In the genomic region with DNA sequence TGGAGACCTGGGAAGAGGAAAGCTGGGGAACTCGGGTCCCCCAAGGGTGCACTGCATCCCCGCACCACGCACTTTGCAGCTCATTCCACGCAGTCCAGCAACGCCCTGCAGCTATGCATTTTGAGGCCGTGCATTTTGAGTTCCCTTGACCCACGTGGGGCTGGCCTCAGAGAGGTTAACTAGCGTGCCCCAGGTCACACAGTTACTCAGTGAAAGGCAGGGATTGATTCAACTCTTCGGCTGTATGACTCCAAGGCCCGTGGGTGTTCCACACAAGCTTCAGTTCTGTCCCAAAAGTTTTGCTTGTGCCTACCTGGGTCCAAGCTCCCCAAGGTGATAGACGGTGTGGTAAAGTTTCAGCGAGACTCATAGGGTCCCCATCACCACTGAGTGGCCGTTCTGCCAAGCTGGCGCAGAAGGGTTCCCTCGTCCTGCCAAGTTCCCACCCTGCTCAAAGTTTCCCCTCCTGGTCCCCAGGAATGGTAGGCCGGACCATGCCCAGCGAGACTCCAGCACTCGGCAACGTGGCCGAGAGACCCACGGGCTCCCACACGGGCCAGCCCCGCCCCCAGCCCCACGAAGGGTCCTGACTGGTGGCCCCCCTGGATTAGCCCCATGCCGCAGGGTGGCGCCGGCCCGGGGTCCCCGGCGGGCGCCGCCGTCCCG, we compare ENCODE assay signal across 9 cellular contexts. TPM values are rescaled to one million over a fixed set of nuclear protein-coding genes. Genes with fewer than 3 reads are reported as not detected.
A peak's percentile ranks its signal among the peaks of the same experiment; 100 is the strongest.
DNase-seq lines count a peak whose midpoint lies in the region; ATAC-seq, FAIRE-seq and TF ChIP-seq lines count a peak whose summit lies in the region.
"Had no signal": no experiment of that assay in that cellular context is flagged by ENCODE, and none has a peak within 500 bp of the region (broad histone marks: within the 10 kb centered on the region; RNA-seq: fewer than 3 reads in every experiment).

No MANE protein-coding gene starts in this region.

- no peak for FAIRE-seq in HepG2 (lab: Jason Lieb, UNC)
- FAIRE-seq: GM18507 had no signal

- H4K20me1 ChIP-seq in HepG2 (ENCODE audit: insufficient read depth, low read length), result no peaks in the 10 kb centered on the region

- H3K9me3 ChIP-seq in ascending aorta (no peaks in the 10 kb centered on the region), HepG2 (ENCODE audit: low read length) (no peaks in the 10 kb centered on the region), thyroid gland (no peaks in the 10 kb centered on the region)

- H3K4me3 ChIP-seq in ascending aorta (peak overlapping the region; percentile 75 to 95), HepG2 (replicated peaks in 1 of 3; ENCODE audit: insufficient read depth in 1 of 3, low read depth in 2 of 3, low read length in 3 of 3) (peak overlapping the region; percentile 64 to 88 (median 78)), thyroid gland (replicated peaks in 1 of 3) (peak overlapping the region in 2 of 3 donors; percentile 47 to 65)

- TSS peak; percentile 57 for BruUV-seq in HepG2 (replicated peaks; lab: Mats Ljungman, UMichigan)

- H3K4me1 ChIP-seq in ascending aorta (peaks cover 26 to 65% of the 10 kb centered on the region in 2 donors), HepG2 (ENCODE audit: insufficient read depth, low read length) (peaks cover 91% of the 10 kb centered on the region), thyroid gland (peaks cover 64 to 77% of the 10 kb centered on the region in 2 donors)

- H3K79me2 ChIP-seq in HepG2 (ENCODE audit: insufficient read depth, low read length), result peaks cover 38% of the 10 kb centered on the region

- H3K9ac ChIP-seq in HepG2 (ENCODE audit: insufficient read depth, low read depth, low read length), result peak overlapping the region; percentile 76

- in situ Hi-C loops in HepG2 (cut with HindIII; ENCODE audit: extremely low pct_ligation_motif_present, low pct_unique_long_range_greater_than_20kb), result no loop called here

- intact Hi-C loops in ascending aorta (cut with DNase I) (loop anchor here (2.0 to 10.0 kb wide), 2 partner anchors 38 to 602 kb away; no protein-coding TSS in a partner anchor), HepG2 (cut with micrococcal nuclease; ENCODE audit: unreplicated experiment) (no loop called here), thyroid gland (cut with DNase I) (loop anchor here (5.0 kb wide), 1 partner anchor 34 kb away; no protein-coding TSS in a partner anchor)

- WGBS in HepG2 (ENCODE audit: low lambda C conversion rate), result 6% methylated on average over 4 of the region's 34 CpGs
- WGBS in thyroid gland, 2 donors, result 6 to 10% methylated on average over 12 of the region's 34 CpGs

- TF ChIP-seq POLR2A in HepG2 (IDR thresholded peaks at IDR 0.05; ENCODE audit: insufficient read depth in 1 of 2, low read depth in 2 of 2, low read length in 2 of 2), result peak in 1 of 2 experiments; percentile 45; a peak in 1 of 4 replicates
- TF ChIP-seq POLR2A in thyroid gland (IDR thresholded peaks at IDR 0.05), result no peak

- H2AFZ ChIP-seq in HepG2 (ENCODE audit: low read length), result no peak overlapping the region

- POLR2A ChIA-PET in HepG2 (lab: Yijun Ruan, JAX), result interaction anchor here (1.0 to 10.7 kb wide), 5 partner anchors 9 to 267 kb away, joined by 3 to 105 read pairs (median 6); a partner anchor contains a TSS

- ATAC-seq in HepG2 (peak; percentile 10), HG03280 (IDR thresholded peaks at IDR 0.05; ENCODE audit: unreplicated experiment) (no peak)

- H3K36me3 ChIP-seq in ascending aorta (no peaks in the 10 kb centered on the region), HepG2 (replicated peaks in 1 of 2; ENCODE audit: control insufficient read depth in 1 of 2, insufficient read depth in 2 of 2, low read length in 2 of 2) (no peaks in the 10 kb centered on the region; a peak in 1 of 5 replicates), thyroid gland (no peaks in the 10 kb centered on the region)

- H3K27ac ChIP-seq in ascending aorta, result peak overlapping the region; percentile 96 to 98
- H3K27ac ChIP-seq in HepG2 (ENCODE audit: extremely low read length, insufficient read depth, low read length), result peak overlapping the region; percentile 58
- H3K27ac ChIP-seq in thyroid gland, result peak overlapping the region; percentile 66 to 98 (median 95)

- no peak for TF ChIP-seq RAD21 in HepG2 (CRISPR knock-in tag; IDR thresholded peaks at IDR 0.05)

- H3K27me3 ChIP-seq in ascending aorta (no peaks in the 10 kb centered on the region), HepG2 (ENCODE audit: control insufficient read depth in 1 of 2, insufficient read depth in 2 of 2, low read length in 2 of 2) (peaks cover 3 to 5% of the 10 kb centered on the region in 2 experiments; a peak in 2 of 5 replicates), thyroid gland (no peaks in the 10 kb centered on the region)

- CTCF ChIA-PET in HepG2 (lab: Yijun Ruan, JAX; ENCODE audit: low intra/inter-chr PET ratio, low total read pairs), result no interaction called here

- TF ChIP-seq EP300 in HepG2 (IDR thresholded peaks at IDR 0.05; ENCODE audit: low read depth in 2 of 2, low read length in 2 of 2) (no peak), HepG2 (CRISPR knock-in tag; IDR thresholded peaks at IDR 0.05; ENCODE audit: borderline replicate concordance) (no peak)

- TF ChIP-seq CTCF in ascending aorta (IDR thresholded peaks at IDR 0.05) (no peak), HepG2 (CRISPR knock-in tag; IDR thresholded peaks at IDR 0.05) (no peak), thyroid gland (IDR thresholded peaks at IDR 0.05) (no peak)

- peak; percentile 11 for DNase-seq in stimulated activated CD4-positive, alpha-beta T cell treated with anti-CD3 and anti-CD28 coated beads, Interleukin-4, amount 100 ng/mL, for 24 hours
- DNase-seq in stimulated activated CD4-positive, alpha-beta T cell treated with anti-CD3 and anti-CD28 coated beads, Interleukin-1b, Interleukin-23, amount 100 ng/mL, for 48 hours, result no peak
- no peak for DNase-seq in ascending aorta (ENCODE audit: low spot score in 2 of 2)
- DNase-seq in HepG2 (ENCODE audit: low spot score), result no peak
- peak; percentile 18 to 40 for DNase-seq in thyroid gland
- no peak for DNase-seq in NK-92 (lab: John Stamatoyannopoulos, UW; ENCODE audit: unreplicated experiment)
- DNase-seq in NCI-H2227 treated with DMSO at 0.1 percent for 48 hours (lab: John Stamatoyannopoulos, UW), result no peak

- peak overlapping the region; percentile 93 for H3K4me2 ChIP-seq in HepG2 (ENCODE audit: low read depth, low read length)

TF ChIP-seq in HepG2, 621 proteins besides CTCF, POLR2A, EP300 and RAD21 (continues in another document):
- TF ChIP-seq NFE2 (CRISPR knock-in tag; IDR thresholded peaks at IDR 0.05), result no peak

RNA-seq across cellular contexts. Expression of a gene that starts 0.6 kb away (rescaled TPM):
- total RNA-seq in ascending aorta (1,294 TPM), HepG2 (2016; rRNA removed; fragmentation: Illumina TruSeq; extraction: Trizol) (5.6 and 9.1 TPM in 2 replicates), thyroid gland (100 to 1,000 TPM in 2 of 4 donors, 10 to 100 TPM in 2; 75.7 to 239 (median 96.8) TPM)
- total RNA-seq in HepG2 (2016; cell fraction: cytosol; rRNA removed; fragmentation: Illumina TruSeq; extraction: Trizol; ENCODE audit: low read depth), result 4.1 and 4.6 TPM in 2 replicates
- 4.7 and 8.9 TPM in 2 replicates for total RNA-seq in HepG2 (2016; cell fraction: insoluble cytoplasmic fraction; rRNA removed; fragmentation: Illumina TruSeq; extraction: Trizol)
- total RNA-seq in HepG2 (2016; cell fraction: membrane; rRNA removed; fragmentation: Illumina TruSeq; extraction: Trizol), result 5.4 and 5.7 TPM in 2 replicates
- 28.3 and 31.6 TPM in 2 replicates for total RNA-seq in HepG2 (2016; cell fraction: nucleus; rRNA removed; fragmentation: Illumina TruSeq; extraction: Trizol)
- polyA plus RNA-seq in HepG2 (2011; rRNA removed), result 10.3 and 13.1 TPM in 2 replicates
- polyA plus RNA-seq in HepG2 (2011; cell fraction: cytosol; rRNA removed), result 3.8 and 6.6 TPM in 2 replicates
- polyA plus RNA-seq in HepG2 (2011; cell fraction: nucleus; rRNA removed), result 128 and 235 TPM in 2 replicates
- polyA plus RNA-seq in HepG2 (2012), result 17.9 and 25.0 TPM in 2 replicates
- polyA plus RNA-seq in HepG2 (2016; cell fraction: cytosol; fragmentation: Illumina TruSeq; extraction: Trizol; ENCODE audit: low read depth), result 1.9 TPM in 2 replicates
- 7.0 and 9.8 TPM in 2 replicates for polyA plus RNA-seq in HepG2 (2016; cell fraction: insoluble cytoplasmic fraction; fragmentation: Illumina TruSeq; extraction: Trizol; ENCODE audit: low read depth)
- polyA plus RNA-seq in HepG2 (2016; cell fraction: membrane; fragmentation: Illumina TruSeq; extraction: Trizol; ENCODE audit: low read depth), result 2.8 TPM in 2 replicates
- polyA plus RNA-seq in HepG2 (2016; cell fraction: nucleus; fragmentation: Illumina TruSeq; extraction: Trizol; ENCODE audit: insufficient read depth, low read depth), result 78.2 and 78.5 TPM in 2 replicates
- 24.8 and 26.5 TPM in 2 replicates for polyA minus RNA-seq in HepG2 (2011; rRNA and poly(A)+ RNA removed; ENCODE audit: low replicate concordance)
- polyA minus RNA-seq in HepG2 (2011; cell fraction: cytosol; rRNA and poly(A)+ RNA removed), result 17.5 and 18.6 TPM in 2 replicates
- polyA minus RNA-seq in HepG2 (2011; cell fraction: nucleus; rRNA and poly(A)+ RNA removed), result 39.8 and 42.6 TPM in 2 replicates

RNA-seq across cellular contexts. Expression of a gene that starts 40.3 kb away (rescaled TPM):
- total RNA-seq in ascending aorta (not detected), HepG2 (2016; rRNA removed; fragmentation: Illumina TruSeq; extraction: Trizol) (not detected in 2 replicates), thyroid gland (not detected)
- total RNA-seq in HepG2 (2016; cell fraction: cytosol; rRNA removed; fragmentation: Illumina TruSeq; extraction: Trizol; ENCODE audit: low read depth), result not detected in 2 replicates
- not detected in 2 replicates for total RNA-seq in HepG2 (2016; cell fraction: insoluble cytoplasmic fraction; rRNA removed; fragmentation: Illumina TruSeq; extraction: Trizol)
- not detected in 2 replicates for total RNA-seq in HepG2 (2016; cell fraction: membrane; rRNA removed; fragmentation: Illumina TruSeq; extraction: Trizol)
- not detected in 2 replicates for total RNA-seq in HepG2 (2016; cell fraction: nucleus; rRNA removed; fragmentation: Illumina TruSeq; extraction: Trizol)
- polyA plus RNA-seq in HepG2 (2011; rRNA removed), result 0.34 TPM in 1 of 2 replicates, not detected in the other
- 0.06 TPM in 1 of 2 replicates, not detected in the other for polyA plus RNA-seq in HepG2 (2011; cell fraction: cytosol; rRNA removed)
- polyA plus RNA-seq in HepG2 (2011; cell fraction: nucleus; rRNA removed), result 0.21 TPM in 1 of 2 replicates, not detected in the other
- polyA plus RNA-seq in HepG2 (2012), result 0.24 TPM in 1 of 2 replicates, not detected in the other
- not detected in 2 replicates for polyA plus RNA-seq in HepG2 (2016; cell fraction: cytosol; fragmentation: Illumina TruSeq; extraction: Trizol; ENCODE audit: low read depth)
- polyA plus RNA-seq in HepG2 (2016; cell fraction: insoluble cytoplasmic fraction; fragmentation: Illumina TruSeq; extraction: Trizol; ENCODE audit: low read depth), result not detected in 2 replicates
- polyA plus RNA-seq in HepG2 (2016; cell fraction: membrane; fragmentation: Illumina TruSeq; extraction: Trizol; ENCODE audit: low read depth), result not detected in 2 replicates
- not detected in 2 replicates for polyA plus RNA-seq in HepG2 (2016; cell fraction: nucleus; fragmentation: Illumina TruSeq; extraction: Trizol; ENCODE audit: insufficient read depth, low read depth)
- 0.20 TPM in 1 of 2 replicates, not detected in the other for polyA minus RNA-seq in HepG2 (2011; rRNA and poly(A)+ RNA removed; ENCODE audit: low replicate concordance)
- polyA minus RNA-seq in HepG2 (2011; cell fraction: cytosol; rRNA and poly(A)+ RNA removed), result not detected in 2 replicates
- 0.52 and 1.2 TPM in 2 replicates for polyA minus RNA-seq in HepG2 (2011; cell fraction: nucleus; rRNA and poly(A)+ RNA removed)

Comparison
In these comparisons a context has a peak if more than half of its experiments do, and no peak if none do; other contexts are left out.
1. DNase-seq: peak in stimulated activated CD4-positive, alpha-beta T cell treated with anti-CD3 and anti-CD28 coated beads, Interleukin-4, amount 100 ng/mL, for 24 hours (single experiment) and thyroid gland (2 of 2); none in stimulated activated CD4-positive, alpha-beta T cell treated with anti-CD3 and anti-CD28 coated beads, Interleukin-1b, Interleukin-23, amount 100 ng/mL, for 48 hours (single experiment), ascending aorta (0 of 2), HepG2 (single experiment), NK-92 (single experiment) and NCI-H2227 treated with DMSO at 0.1 percent for 48 hours (single experiment).
2. Peak in every context shown above with its lines, with median percentiles within 50 percentile points of each other: H3K27ac ChIP-seq and H3K4me3 ChIP-seq.